ENCODE assay signal across 11 cellular contexts in the genomic region with DNA sequence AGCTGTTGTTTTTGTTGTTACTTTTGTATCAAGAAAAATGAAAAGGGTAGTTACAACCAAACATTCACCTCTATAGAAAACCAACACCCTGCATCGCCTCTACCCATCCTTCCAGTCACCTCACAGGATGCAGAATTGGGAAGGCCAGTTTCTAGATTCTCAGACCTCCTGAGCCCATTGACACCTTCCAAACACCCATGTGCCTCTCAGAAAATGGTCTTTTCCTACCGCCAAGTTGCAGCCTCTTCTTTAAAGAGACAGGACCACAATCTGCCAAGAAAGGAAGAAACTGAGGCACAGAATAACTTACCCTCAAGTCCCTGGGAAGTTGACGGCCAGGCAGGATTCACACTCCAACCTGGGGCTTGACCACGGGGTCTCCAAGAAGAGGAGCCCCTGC.
DNase-seq lines count a peak whose midpoint lies in the region; ATAC-seq and TF ChIP-seq lines count a peak whose summit lies in the region.
"Had no signal": no experiment of that assay in that cellular context is flagged by ENCODE, and none has a peak within 500 bp of the region (broad histone marks: within the 10 kb centered on the region; RNA-seq: fewer than 3 reads in every experiment).

No MANE protein-coding gene starts in this region.

- H3K9me3 ChIP-seq in right cardiac atrium (ENCODE audit: control insufficient read depth, low read length), result no peaks in the 10 kb centered on the region
- no peaks in the 10 kb centered on the region for H3K9me3 ChIP-seq in right lobe of liver
- H3K9me3 ChIP-seq in smooth muscle cell (replicated peaks; ENCODE audit: low read depth), result no peaks in the 10 kb centered on the region

- no peak for TF ChIP-seq POLR2A in right lobe of liver (IDR thresholded peaks at IDR 0.05)

- H4K20me1 ChIP-seq in smooth muscle cell (ENCODE audit: low read depth) (peaks cover 96% of the 10 kb centered on the region), GM23338 (replicated peaks; ENCODE audit: insufficient read depth) (no peaks in the 10 kb centered on the region)

- peaks cover 29% of the 10 kb centered on the region for H3F3A ChIP-seq in smooth muscle cell (ENCODE audit: low read depth)
- no peaks in the 10 kb centered on the region for H3F3A ChIP-seq in GM23338 (replicated peaks; ENCODE audit: low read depth)

- 74% methylated on average over 4 of the region's 4 CpGs for WGBS in right cardiac atrium
- 77% methylated on average over 4 of the region's 4 CpGs for WGBS in right lobe of liver (ENCODE audit: insufficient coverage, low coverage, low lambda C conversion rate, missing lambda C conversion rate)
- WGBS in smooth muscle cell (ENCODE audit: low lambda C conversion rate), result 93% methylated on average over 4 of the region's 4 CpGs

- no peak overlapping the region for H3K4me3 Mint-ChIP-seq in GM23338
- H3K4me3 Mint-ChIP-seq: activated B cell treated with CpG ODN at 0.5 μM for 24 hours; activated naive CD4-positive, alpha-beta T cell treated with anti-CD3 and anti-CD28 coated beads, Interleukin-2, amount 50 U/mL, for 24 hours had no signal

- H3K4me2 ChIP-seq in smooth muscle cell (peak overlapping the region; percentile 79), GM23338 (no peak overlapping the region)

- H3K36me3 Mint-ChIP-seq in GM23338 (ENCODE audit: low read depth), result no peaks in the 10 kb centered on the region; the same call in 2 of the 3 replicates
- H3K36me3 Mint-ChIP-seq: activated naive CD4-positive, alpha-beta T cell treated with anti-CD3 and anti-CD28 coated beads, Interleukin-2, amount 50 U/mL, for 24 hours had no signal

- no peak overlapping the region for H3K9ac ChIP-seq in smooth muscle cell (ENCODE audit: low read depth)

- DNase-seq in right cardiac atrium (no peak), cardiac septum (ENCODE audit: low spot score) (no peak), right lobe of liver (no peak), smooth muscle cell (lab: John Stamatoyannopoulos, UW; ENCODE audit: unreplicated experiment) (no peak), NCI-H345 treated with DMSO at 0.1 percent for 48 hours (lab: John Stamatoyannopoulos, UW; ENCODE audit: unreplicated experiment) (no peak), GM23338 (ENCODE audit: low spot score) (no peak), NCI-H524 (lab: John Stamatoyannopoulos, UW) (no peak)
- no peak for DNase-seq in activated CD4-positive, CD25-positive, alpha-beta regulatory T cell (lab: John Stamatoyannopoulos, UW)
- DNase-seq: activated B cell treated with CpG ODN at 0.5 μM for 24 hours, NCI-H1105 treated with DMSO at 0.1 percent for 48 hours had no signal

- no peak overlapping the region for H2AFZ ChIP-seq in smooth muscle cell (ENCODE audit: low read depth)
- H2AFZ ChIP-seq in GM23338, result no peak overlapping the region

- H3K79me2 ChIP-seq in smooth muscle cell (ENCODE audit: low read depth) (peaks cover 37% of the 10 kb centered on the region), GM23338 (replicated peaks; ENCODE audit: insufficient read depth) (no peaks in the 10 kb centered on the region)

- no peaks in the 10 kb centered on the region for H3K27me3 ChIP-seq in right cardiac atrium (ENCODE audit: control insufficient read depth, insufficient read depth)
- no peaks in the 10 kb centered on the region for H3K27me3 ChIP-seq in right lobe of liver
- no peaks in the 10 kb centered on the region for H3K27me3 ChIP-seq in smooth muscle cell (ENCODE audit: low read depth)
- no peaks in the 10 kb centered on the region for H3K27me3 ChIP-seq in GM23338 (ENCODE audit: insufficient read depth)

- H3K27me3 Mint-ChIP-seq in GM23338 (ENCODE audit: insufficient read depth, low read depth, poor library complexity), result peaks cover 6% of the 10 kb centered on the region

- H3K36me3 ChIP-seq in right lobe of liver, result peaks cover 6 to 37% (median 10%) of the 10 kb centered on the region in 4 donors
- no peaks in the 10 kb centered on the region for H3K36me3 ChIP-seq in smooth muscle cell (ENCODE audit: low read depth)
- H3K36me3 ChIP-seq in GM23338 (ENCODE audit: insufficient read depth), result no peaks in the 10 kb centered on the region

- H3K4me1 Mint-ChIP-seq in GM23338, result peaks cover 17% of the 10 kb centered on the region
- H3K4me1 Mint-ChIP-seq: activated naive CD4-positive, alpha-beta T cell treated with anti-CD3 and anti-CD28 coated beads, Interleukin-2, amount 50 U/mL, for 24 hours had no signal

- H3K4me1 ChIP-seq in right cardiac atrium (ENCODE audit: control insufficient read depth, insufficient read depth, low read length), result peaks cover 79% of the 10 kb centered on the region
- peaks cover 0 to 94% (median 60%) of the 10 kb centered on the region in 4 donors for H3K4me1 ChIP-seq in right lobe of liver
- peaks cover 5% of the 10 kb centered on the region for H3K4me1 ChIP-seq in smooth muscle cell (ENCODE audit: low read depth)
- H3K4me1 ChIP-seq in GM23338 (ENCODE audit: insufficient read depth), result no peaks in the 10 kb centered on the region

- ATAC-seq in right cardiac atrium (no peak), right lobe of liver (no peak), GM23338 (no peak)

- H3K27ac ChIP-seq in right cardiac atrium (ENCODE audit: low read length) (peak overlapping the region; percentile 97), right lobe of liver (peak overlapping the region; percentile 80 to 90 (median 87)), smooth muscle cell (ENCODE audit: low read depth) (peak overlapping the region; percentile 86), GM23338 (ENCODE audit: low read depth) (no peak overlapping the region)

- TF ChIP-seq CTCF in right lobe of liver (IDR thresholded peaks at IDR 0.05), result no peak
- TF ChIP-seq CTCF in smooth muscle cell (IDR thresholded peaks at IDR 0.05; ENCODE audit: borderline replicate concordance, insufficient read depth, poor library complexity, severe bottlenecking), result no peak
- no peak for TF ChIP-seq CTCF in GM23338 (conservative IDR thresholded peaks at IDR 0.05; ENCODE audit: low read depth in 2 of 2)

- H3K9me3 Mint-ChIP-seq in GM23338, result no peaks in the 10 kb centered on the region
- H3K9me3 Mint-ChIP-seq: activated B cell treated with CpG ODN at 0.5 μM for 24 hours; activated naive CD4-positive, alpha-beta T cell treated with anti-CD3 and anti-CD28 coated beads, Interleukin-2, amount 50 U/mL, for 24 hours had no signal

- H3K9me2 ChIP-seq in GM23338 (ENCODE audit: insufficient read depth), result no peaks in the 10 kb centered on the region

- H3K27ac Mint-ChIP-seq in GM23338, result no peak overlapping the region
- H3K27ac Mint-ChIP-seq: activated B cell treated with CpG ODN at 0.5 μM for 24 hours; activated naive CD4-positive, alpha-beta T cell treated with anti-CD3 and anti-CD28 coated beads, Interleukin-2, amount 50 U/mL, for 24 hours had no signal

- H3K4me3 ChIP-seq in right cardiac atrium (ENCODE audit: low read length) (no peak overlapping the region), right lobe of liver (peak overlapping the region in 1 of 3 donors; percentile 0), smooth muscle cell (no peak overlapping the region), GM23338 (no peak overlapping the region)

- intact Hi-C loops in right cardiac atrium (cut with DNase I) (loop anchor here in 2 of 4 donors (5.0 kb wide), 2 partner anchors 36 to 41 kb away; no protein-coding TSS in a partner anchor), cardiac septum (cut with DNase I) (loop anchor here (5.0 kb wide), 1 partner anchor 86 kb away; no protein-coding TSS in a partner anchor), right lobe of liver (cut with DNase I) (no loop called here)

TF ChIP-seq in GM23338, 12 proteins besides CTCF, POLR2A, EP300 and RAD21:
- no peak for TF ChIP-seq EZH2 (IDR thresholded peaks at IDR 0.05; ENCODE audit: low read depth, unreplicated experiment)
- no peak for TF ChIP-seq ZNF331 (CRISPR knock-in tag; IDR thresholded peaks at IDR 0.05; ENCODE audit: low read depth)
- TF ChIP-seq STAT1 (IDR thresholded peaks at IDR 0.05; ENCODE audit: unreplicated experiment), result no peak
- TF ChIP-seq NANOG (IDR thresholded peaks at IDR 0.05; ENCODE audit: borderline replicate concordance), result no peak
- no peak for TF ChIP-seq POLR2AphosphoS5 (IDR thresholded peaks at IDR 0.05; ENCODE audit: low read depth)
TF ChIP-seq in GM23338: peak in this region for 0.
